In the genomic region with DNA sequence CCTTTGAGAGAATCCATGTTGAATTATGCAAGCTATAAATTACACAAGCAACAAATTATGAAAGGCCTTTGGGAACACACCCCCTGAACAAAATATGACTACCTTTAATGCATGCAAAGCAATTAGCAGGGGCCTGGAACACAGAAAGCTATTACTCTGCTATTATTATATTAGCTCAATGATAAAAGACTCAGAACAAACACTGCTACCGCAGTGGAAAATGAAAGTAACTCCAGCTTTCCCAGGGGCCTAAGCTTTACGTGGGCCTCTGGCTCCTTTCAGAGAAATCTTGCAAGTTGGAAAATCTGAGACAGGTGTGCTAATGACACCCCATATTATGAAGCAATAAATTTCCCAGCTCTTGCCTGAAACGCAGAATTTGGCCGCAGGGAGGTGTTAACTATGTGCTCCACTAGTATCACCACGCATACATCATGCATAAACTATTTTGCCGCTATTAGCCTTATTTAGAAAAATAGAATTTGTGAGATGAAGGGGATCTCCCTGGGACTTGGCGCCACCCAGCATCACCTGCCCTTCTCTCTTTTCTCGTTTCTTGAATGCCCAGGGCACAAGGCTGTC, we compare ENCODE assay signal across 14 cellular contexts.
"Had no signal": no experiment of that assay in that cellular context is flagged by ENCODE, and none has a peak within 500 bp of the region (broad histone marks: within the 10 kb centered on the region; RNA-seq: fewer than 3 reads in every experiment).

No MANE protein-coding gene starts in this region.

- H3K4me3 ChIP-seq: breast epithelium, mucosa of descending colon, right atrium auricular region, skin epidermis, tibial nerve, vagina had no signal

- H3K27me3 ChIP-seq: breast epithelium, right atrium auricular region, tibial nerve, vagina had no signal

- H3K36me3 ChIP-seq: breast epithelium, right atrium auricular region, tibial nerve, vagina had no signal

- H3K27ac Mint-ChIP-seq: activated naive CD8-positive, alpha-beta T cell; immature natural killer cell; natural killer cell had no signal

- DNase-seq: activated CD4-positive, alpha-beta T cell treated with anti-CD3 and anti-CD28 coated beads, Interleukin-2, amount 50 U/mL, for 1 hour; activated CD4-positive, CD25-positive, alpha-beta regulatory T cell; activated effector memory CD4-positive, alpha-beta T cell treated with Interleukin-2 at 50 U/mL for 16 hours; glutamatergic neuron; immature natural killer cell; left colon; mucosa of descending colon; natural killer cell had no signal

- H3K4me1 Mint-ChIP-seq: immature natural killer cell, natural killer cell had no signal

- H3K4me1 ChIP-seq: breast epithelium, right atrium auricular region, tibial nerve, vagina had no signal

- H3K27ac ChIP-seq: breast epithelium, right atrium auricular region, skin epidermis, tibial nerve, vagina had no signal

- H3K27me3 Mint-ChIP-seq: activated naive CD8-positive, alpha-beta T cell had no signal

- H3K9me3 ChIP-seq: breast epithelium, mucosa of descending colon, right atrium auricular region, tibial nerve, vagina had no signal

- ATAC-seq: left colon, mucosa of descending colon, natural killer cell had no signal

- H3K4me3 Mint-ChIP-seq: activated naive CD8-positive, alpha-beta T cell; immature natural killer cell; natural killer cell had no signal

- H3K36me3 Mint-ChIP-seq: activated naive CD8-positive, alpha-beta T cell; natural killer cell had no signal
